Comparison of ENCODE assay signal across 2 cellular contexts in the genomic region with DNA sequence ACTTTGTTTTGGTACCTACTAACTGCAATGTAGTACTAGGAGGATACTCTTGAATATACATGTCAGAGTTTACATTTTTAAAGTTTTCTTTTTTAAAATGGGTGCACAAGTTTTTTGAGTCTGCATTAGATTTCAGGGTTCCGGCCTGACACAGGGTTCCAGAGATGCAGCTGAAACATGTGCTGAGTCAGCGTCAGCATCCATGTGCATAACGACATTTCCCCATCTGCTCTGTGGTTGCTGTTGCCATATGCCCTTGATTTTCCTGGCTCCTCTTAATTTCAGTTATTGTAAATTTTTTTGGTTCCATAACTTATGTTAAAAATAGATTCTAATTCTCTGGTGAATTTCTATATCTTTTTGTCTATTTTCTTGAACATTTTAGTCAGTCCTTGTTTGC.
TF ChIP-seq lines count a peak whose summit lies in the region.

No MANE protein-coding gene starts in this region.

TF ChIP-seq in GM23338, 12 proteins besides CTCF, POLR2A, EP300 and RAD21 (continues in another document):
- no peak for TF ChIP-seq ZNF331 (CRISPR knock-in tag; IDR thresholded peaks at IDR 0.05; ENCODE audit: low read depth)
- TF ChIP-seq, protein P1, sequence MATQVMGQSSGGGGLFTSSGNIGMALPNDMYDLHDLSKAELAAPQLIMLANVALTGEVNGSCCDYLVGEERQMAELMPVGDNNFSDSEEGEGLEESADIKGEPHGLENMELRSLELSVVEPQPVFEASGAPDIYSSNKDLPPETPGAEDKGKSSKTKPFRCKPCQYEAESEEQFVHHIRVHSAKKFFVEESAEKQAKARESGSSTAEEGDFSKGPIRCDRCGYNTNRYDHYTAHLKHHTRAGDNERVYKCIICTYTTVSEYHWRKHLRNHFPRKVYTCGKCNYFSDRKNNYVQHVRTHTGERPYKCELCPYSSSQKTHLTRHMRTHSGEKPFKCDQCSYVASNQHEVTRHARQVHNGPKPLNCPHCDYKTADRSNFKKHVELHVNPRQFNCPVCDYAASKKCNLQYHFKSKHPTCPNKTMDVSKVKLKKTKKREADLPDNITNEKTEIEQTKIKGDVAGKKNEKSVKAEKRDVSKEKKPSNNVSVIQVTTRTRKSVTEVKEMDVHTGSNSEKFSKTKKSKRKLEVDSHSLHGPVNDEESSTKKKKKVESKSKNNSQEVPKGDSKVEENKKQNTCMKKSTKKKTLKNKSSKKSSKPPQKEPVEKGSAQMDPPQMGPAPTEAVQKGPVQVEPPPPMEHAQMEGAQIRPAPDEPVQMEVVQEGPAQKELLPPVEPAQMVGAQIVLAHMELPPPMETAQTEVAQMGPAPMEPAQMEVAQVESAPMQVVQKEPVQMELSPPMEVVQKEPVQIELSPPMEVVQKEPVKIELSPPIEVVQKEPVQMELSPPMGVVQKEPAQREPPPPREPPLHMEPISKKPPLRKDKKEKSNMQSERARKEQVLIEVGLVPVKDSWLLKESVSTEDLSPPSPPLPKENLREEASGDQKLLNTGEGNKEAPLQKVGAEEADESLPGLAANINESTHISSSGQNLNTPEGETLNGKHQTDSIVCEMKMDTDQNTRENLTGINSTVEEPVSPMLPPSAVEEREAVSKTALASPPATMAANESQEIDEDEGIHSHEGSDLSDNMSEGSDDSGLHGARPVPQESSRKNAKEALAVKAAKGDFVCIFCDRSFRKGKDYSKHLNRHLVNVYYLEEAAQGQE (IDR thresholded peaks at IDR 0.05; ENCODE audit: unreplicated experiment) = no peak
- TF ChIP-seq JUNB (IDR thresholded peaks at IDR 0.05; ENCODE audit: unreplicated experiment) = no peak
- no peak for TF ChIP-seq EZH2phosphoT487 (IDR thresholded peaks at IDR 0.05; ENCODE audit: unreplicated experiment)
- no peak for TF ChIP-seq ZNF114 (CRISPR knock-in tag; IDR thresholded peaks at IDR 0.05)
- no peak for TF ChIP-seq NANOG (IDR thresholded peaks at IDR 0.05; ENCODE audit: borderline replicate concordance)
- TF ChIP-seq CREB1 (CRISPR knock-in tag; IDR thresholded peaks at IDR 0.05; ENCODE audit: low read depth) = no peak
- TF ChIP-seq, protein P2, sequence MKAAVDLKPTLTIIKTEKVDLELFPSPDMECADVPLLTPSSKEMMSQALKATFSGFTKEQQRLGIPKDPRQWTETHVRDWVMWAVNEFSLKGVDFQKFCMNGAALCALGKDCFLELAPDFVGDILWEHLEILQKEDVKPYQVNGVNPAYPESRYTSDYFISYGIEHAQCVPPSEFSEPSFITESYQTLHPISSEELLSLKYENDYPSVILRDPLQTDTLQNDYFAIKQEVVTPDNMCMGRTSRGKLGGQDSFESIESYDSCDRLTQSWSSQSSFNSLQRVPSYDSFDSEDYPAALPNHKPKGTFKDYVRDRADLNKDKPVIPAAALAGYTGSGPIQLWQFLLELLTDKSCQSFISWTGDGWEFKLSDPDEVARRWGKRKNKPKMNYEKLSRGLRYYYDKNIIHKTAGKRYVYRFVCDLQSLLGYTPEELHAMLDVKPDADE (IDR thresholded peaks at IDR 0.05) = no peak
- TF ChIP-seq, protein P3, sequence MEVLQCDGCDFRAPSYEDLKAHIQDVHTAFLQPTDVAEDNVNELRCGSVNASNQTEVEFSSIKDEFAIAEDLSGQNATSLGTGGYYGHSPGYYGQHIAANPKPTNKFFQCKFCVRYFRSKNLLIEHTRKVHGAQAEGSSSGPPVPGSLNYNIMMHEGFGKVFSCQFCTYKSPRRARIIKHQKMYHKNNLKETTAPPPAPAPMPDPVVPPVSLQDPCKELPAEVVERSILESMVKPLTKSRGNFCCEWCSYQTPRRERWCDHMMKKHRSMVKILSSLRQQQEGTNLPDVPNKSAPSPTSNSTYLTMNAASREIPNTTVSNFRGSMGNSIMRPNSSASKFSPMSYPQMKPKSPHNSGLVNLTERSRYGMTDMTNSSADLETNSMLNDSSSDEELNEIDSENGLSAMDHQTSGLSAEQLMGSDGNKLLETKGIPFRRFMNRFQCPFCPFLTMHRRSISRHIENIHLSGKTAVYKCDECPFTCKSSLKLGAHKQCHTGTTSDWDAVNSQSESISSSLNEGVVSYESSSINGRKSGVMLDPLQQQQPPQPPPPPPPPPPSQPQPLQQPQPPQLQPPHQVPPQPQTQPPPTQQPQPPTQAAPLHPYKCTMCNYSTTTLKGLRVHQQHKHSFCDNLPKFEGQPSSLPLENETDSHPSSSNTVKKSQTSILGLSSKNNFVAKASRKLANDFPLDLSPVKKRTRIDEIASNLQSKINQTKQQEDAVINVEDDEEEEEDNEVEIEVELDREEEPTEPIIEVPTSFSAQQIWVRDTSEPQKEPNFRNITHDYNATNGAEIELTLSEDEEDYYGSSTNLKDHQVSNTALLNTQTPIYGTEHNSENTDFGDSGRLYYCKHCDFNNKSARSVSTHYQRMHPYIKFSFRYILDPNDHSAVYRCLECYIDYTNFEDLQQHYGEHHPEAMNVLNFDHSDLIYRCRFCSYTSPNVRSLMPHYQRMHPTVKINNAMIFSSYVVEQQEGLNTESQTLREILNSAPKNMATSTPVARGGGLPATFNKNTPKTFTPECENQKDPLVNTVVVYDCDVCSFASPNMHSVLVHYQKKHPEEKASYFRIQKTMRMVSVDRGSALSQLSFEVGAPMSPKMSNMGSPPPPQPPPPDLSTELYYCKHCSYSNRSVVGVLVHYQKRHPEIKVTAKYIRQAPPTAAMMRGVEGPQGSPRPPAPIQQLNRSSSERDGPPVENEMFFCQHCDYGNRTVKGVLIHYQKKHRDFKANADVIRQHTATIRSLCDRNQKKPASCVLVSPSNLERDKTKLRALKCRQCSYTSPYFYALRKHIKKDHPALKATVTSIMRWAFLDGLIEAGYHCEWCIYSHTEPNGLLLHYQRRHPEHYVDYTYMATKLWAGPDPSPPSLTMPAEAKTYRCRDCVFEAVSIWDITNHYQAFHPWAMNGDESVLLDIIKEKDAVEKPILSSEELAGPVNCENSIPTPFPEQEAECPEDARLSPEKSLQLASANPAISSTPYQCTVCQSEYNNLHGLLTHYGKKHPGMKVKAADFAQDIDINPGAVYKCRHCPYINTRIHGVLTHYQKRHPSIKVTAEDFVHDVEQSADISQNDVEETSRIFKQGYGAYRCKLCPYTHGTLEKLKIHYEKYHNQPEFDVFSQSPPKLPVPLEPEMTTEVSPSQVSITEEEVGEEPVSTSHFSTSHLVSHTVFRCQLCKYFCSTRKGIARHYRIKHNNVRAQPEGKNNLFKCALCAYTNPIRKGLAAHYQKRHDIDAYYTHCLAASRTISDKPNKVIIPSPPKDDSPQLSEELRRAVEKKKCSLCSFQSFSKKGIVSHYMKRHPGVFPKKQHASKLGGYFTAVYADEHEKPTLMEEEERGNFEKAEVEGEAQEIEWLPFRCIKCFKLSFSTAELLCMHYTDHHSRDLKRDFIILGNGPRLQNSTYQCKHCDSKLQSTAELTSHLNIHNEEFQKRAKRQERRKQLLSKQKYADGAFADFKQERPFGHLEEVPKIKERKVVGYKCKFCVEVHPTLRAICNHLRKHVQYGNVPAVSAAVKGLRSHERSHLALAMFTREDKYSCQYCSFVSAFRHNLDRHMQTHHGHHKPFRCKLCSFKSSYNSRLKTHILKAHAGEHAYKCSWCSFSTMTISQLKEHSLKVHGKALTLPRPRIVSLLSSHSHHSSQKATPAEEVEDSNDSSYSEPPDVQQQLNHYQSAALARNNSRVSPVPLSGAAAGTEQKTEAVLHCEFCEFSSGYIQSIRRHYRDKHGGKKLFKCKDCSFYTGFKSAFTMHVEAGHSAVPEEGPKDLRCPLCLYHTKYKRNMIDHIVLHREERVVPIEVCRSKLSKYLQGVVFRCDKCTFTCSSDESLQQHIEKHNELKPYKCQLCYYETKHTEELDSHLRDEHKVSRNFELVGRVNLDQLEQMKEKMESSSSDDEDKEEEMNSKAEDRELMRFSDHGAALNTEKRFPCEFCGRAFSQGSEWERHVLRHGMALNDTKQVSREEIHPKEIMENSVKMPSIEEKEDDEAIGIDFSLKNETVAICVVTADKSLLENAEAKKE (CRISPR knock-in tag; IDR thresholded peaks at IDR 0.05) = no peak
- no peak for TF ChIP-seq POLR2AphosphoS5 (IDR thresholded peaks at IDR 0.05; ENCODE audit: low read depth)

TF ChIP-seq in H1, 55 proteins besides CTCF, POLR2A, EP300 and RAD21:
- TF ChIP-seq MAFK (IDR thresholded peaks at IDR 0.05; ENCODE audit: low read depth, low read length) (peak; percentile 88), BRCA1 (IDR thresholded peaks at IDR 0.05; ENCODE audit: low read depth, low read length) (no peak)
- TF ChIP-seq, protein P4, sequence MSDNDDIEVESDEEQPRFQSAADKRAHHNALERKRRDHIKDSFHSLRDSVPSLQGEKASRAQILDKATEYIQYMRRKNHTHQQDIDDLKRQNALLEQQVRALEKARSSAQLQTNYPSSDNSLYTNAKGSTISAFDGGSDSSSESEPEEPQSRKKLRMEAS (IDR thresholded peaks at IDR 0.05) = 0 out of 2 replicates have a peak, but pooled peaks have one; percentile 30
- TF ChIP-seq, protein P5, sequence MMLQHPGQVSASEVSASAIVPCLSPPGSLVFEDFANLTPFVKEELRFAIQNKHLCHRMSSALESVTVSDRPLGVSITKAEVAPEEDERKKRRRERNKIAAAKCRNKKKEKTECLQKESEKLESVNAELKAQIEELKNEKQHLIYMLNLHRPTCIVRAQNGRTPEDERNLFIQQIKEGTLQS (IDR thresholded peaks at IDR 0.05; ENCODE audit: insufficient read depth, low read depth, low read length) = no peak
TF ChIP-seq in H1: peak in this region for 2.
